In genomic region chr9:114250235-114250568, GRCh38 we compare ENCODE assay signal across 9 cellular contexts.
DNase-seq lines count a peak whose midpoint lies in the region; ATAC-seq, FAIRE-seq and TF ChIP-seq lines count a peak whose summit lies in the region.
"Had no signal": no experiment of that assay in that cellular context is flagged by ENCODE, and none has a peak within 500 bp of the region (broad histone marks: within the 10 kb centered on the region; RNA-seq: fewer than 3 reads in every experiment).

No MANE protein-coding gene starts in this region.

- H3K4me3 ChIP-seq in gastrocnemius medialis = peak overlapping the region; percentile 5 to 34 (median 30)

- in situ Hi-C loops in gastrocnemius medialis (cut with MboI; ENCODE audit: low sequenced_read_pairs in 4 of 4) = no loop called here

- no peak for TF ChIP-seq POLR2A in gastrocnemius medialis (IDR thresholded peaks at IDR 0.05)
- no peak for TF ChIP-seq POLR2A in GM12891 (IDR thresholded peaks at IDR 0.05; ENCODE audit: low read depth, low read length)

- TF ChIP-seq CTCF in gastrocnemius medialis (IDR thresholded peaks at IDR 0.05 in 4 of 5, conservative IDR thresholded peaks at IDR 0.05 in 1 of 5) = no peak

- intact Hi-C loops in left ventricle myocardium superior (cut with micrococcal nuclease) = no loop called here
- intact Hi-C loops in gastrocnemius medialis (cut with DNase I; ENCODE audit: low total_unique reads) = no loop called here

- DNase-seq in EL = peak; percentile 83
- peak; percentile 36 for DNase-seq in amniotic epithelial cell (ENCODE audit: low read depth)
- peak; percentile 94 for DNase-seq in left ventricle myocardium superior
- peak; percentile 45 to 80 for DNase-seq in gastrocnemius medialis
- no peak for DNase-seq in GM12891 (ENCODE audit: insufficient read length, low spot score)
- no peak for DNase-seq in iPS-NIHi7 (ENCODE audit: extremely low spot score)
- DNase-seq: stimulated activated CD8-positive, alpha-beta memory T cell treated with anti-CD3 and anti-CD28 coated beads, Interleukin-4, amount 100 ng/mL, for 48 hours had no signal

- peaks cover 34 to 39% of the 10 kb centered on the region in 2 donors for H3K4me1 ChIP-seq in gastrocnemius medialis

- H3K27ac ChIP-seq in gastrocnemius medialis = peak overlapping the region; percentile 28 to 59 (median 46)

- H3K36me3 ChIP-seq in gastrocnemius medialis = no peaks in the 10 kb centered on the region

- no peaks in the 10 kb centered on the region for H3K27me3 ChIP-seq in gastrocnemius medialis

- H3K9me3 ChIP-seq in gastrocnemius medialis = no peaks in the 10 kb centered on the region

- FAIRE-seq in GM12891 (lab: Jason Lieb, UNC) = no peak

- peak; percentile 94 for ATAC-seq in left ventricle myocardium superior
- ATAC-seq in gastrocnemius medialis = peak; percentile 71 to 83
- ATAC-seq in HG03469 (IDR thresholded peaks at IDR 0.05; ENCODE audit: unreplicated experiment) = no peak
- no peak for ATAC-seq in HG03175 (IDR thresholded peaks at IDR 0.05; ENCODE audit: unreplicated experiment)

TF ChIP-seq in GM12891, 5 proteins besides CTCF, POLR2A, EP300 and RAD21:
- TF ChIP-seq POU2F2 (IDR thresholded peaks at IDR 0.05; ENCODE audit: low read depth, low read length) (no peak), TAF1 (IDR thresholded peaks at IDR 0.05; ENCODE audit: low read depth, low read length) (no peak), PAX5 (IDR thresholded peaks at IDR 0.05; ENCODE audit: insufficient read depth, low read length, severe bottlenecking) (no peak), POLR2AphosphoS5 (IDR thresholded peaks at IDR 0.05; ENCODE audit: low read depth, low read length) (no peak), SPI1 (IDR thresholded peaks at IDR 0.05; ENCODE audit: low read depth, low read length) (no peak)
TF ChIP-seq in GM12891: peak in this region for 0.

Comparison
In these comparisons a context has a peak if more than half of its experiments do, and no peak if none do; other contexts are left out.
1. DNase-seq: peak in EL (single experiment), amniotic epithelial cell (single experiment), left ventricle myocardium superior (single experiment) and gastrocnemius medialis (2 of 2); none in GM12891 (single experiment) and iPS-NIHi7 (single experiment).
2. ATAC-seq: peak in left ventricle myocardium superior (single experiment) and gastrocnemius medialis (2 of 2); none in HG03469 (single experiment) and HG03175 (single experiment).